Comparison of ENCODE assay signal across 31 cellular contexts in the genomic region with DNA sequence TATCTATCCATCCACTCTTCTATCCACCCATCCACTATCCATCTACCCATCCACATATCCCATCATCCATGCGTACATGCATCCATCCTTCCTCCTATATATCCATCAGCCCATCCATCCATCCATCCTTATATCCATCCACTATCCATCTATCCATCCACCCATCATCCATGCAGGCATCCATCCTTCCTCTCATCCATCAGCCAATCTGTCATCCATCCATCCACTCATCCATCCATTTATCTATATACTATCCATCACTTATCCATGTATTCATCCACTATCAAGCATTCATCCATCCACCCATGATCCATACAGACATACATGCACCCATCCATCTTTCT.
"Had no signal": no experiment of that assay in that cellular context is flagged by ENCODE, and none has a peak within 500 bp of the region (broad histone marks: within the 10 kb centered on the region; RNA-seq: fewer than 3 reads in every experiment).

No MANE protein-coding gene starts in this region.

- H3K4me1 ChIP-seq: adrenal gland, ascending aorta, body of pancreas, breast epithelium had no signal

- H3K27ac ChIP-seq: adrenal gland, ascending aorta, body of pancreas, brain microvascular endothelial cell, breast epithelium, cardiac muscle cell had no signal

- H3K4me3 ChIP-seq: adrenal gland, ascending aorta, body of pancreas, breast epithelium, cardiac muscle cell had no signal

- H3K36me3 ChIP-seq: adrenal gland, ascending aorta, brain microvascular endothelial cell, breast epithelium, cardiac muscle cell had no signal

- H3K27me3 ChIP-seq: adrenal gland, ascending aorta, body of pancreas, brain microvascular endothelial cell, cardiac muscle cell had no signal

- H3K9me3 ChIP-seq: adrenal gland, ascending aorta, body of pancreas, breast epithelium had no signal

- DNase-seq: activated effector memory CD4-positive, alpha-beta T cell treated with anti-CD3 and anti-CD28 coated beads, Interleukin-2, amount 50 U/mL, for 16 hours; activated effector memory CD4-positive, alpha-beta T cell treated with Interleukin-2 at 50 U/mL for 16 hours; activated gamma-delta T cell; activated gamma-delta T cell treated with Interleukin-2 at 50 U/mL for 16 hours; activated naive CD4-positive, alpha-beta T cell; activated naive CD4-positive, alpha-beta T cell treated with anti-CD3 and anti-CD28 coated beads for 36 hours; activated naive CD4-positive, alpha-beta T cell treated with anti-CD3 and anti-CD28 coated beads, Interleukin-2, amount 10 ng/mL, durations not matched to agents 7 days and 5 days; activated naive CD4-positive, alpha-beta T cell treated with anti-CD3 and anti-CD28 coated beads, Interleukin-2, amount 50 U/mL, for 16 hours; activated naive CD4-positive, alpha-beta T cell treated with Interleukin-2 at 50 U/mL for 16 hours; activated naive CD8-positive, alpha-beta T cell treated with anti-CD3 and anti-CD28 coated beads for 36 hours; activated naive CD8-positive, alpha-beta T cell treated with anti-CD3 and anti-CD28 coated beads, Interleukin-2, amount 10 ng/mL, durations not matched to agents 7 days and 5 days; activated naive CD8-positive, alpha-beta T cell treated with anti-CD3 and anti-CD28 coated beads, Interleukin-2, amount 50 U/mL, for 24 hours; activated T-cell treated with anti-CD3 and anti-CD28 coated beads, Interleukin-2, amount 50 U/mL, for 24 hours; activated T-cell treated with anti-CD3 and anti-CD28 coated beads, Interleukin-2, amount 50 U/mL, for 4 hours; activated T-cell treated with anti-CD3 and anti-CD28 coated beads, Interleukin-2, amount 50 U/mL, for 48 hours; activated T-cell treated with anti-CD3 and anti-CD28 coated beads, Interleukin-2, amount 50 U/mL, for 72 hours; adrenal gland; amniotic stem cell; amygdala; anterior cingulate cortex; aorta; body of pancreas; brain microvascular endothelial cell; caudate nucleus; central memory CD4-positive, alpha-beta T cell; cerebellar nuclear complex had no signal

- FAIRE-seq: astrocyte, bronchial epithelial cell had no signal
